ENCODE assay signal across 11 cellular contexts in genomic region chr2:16774980-16775963, GRCh38.
A peak's percentile ranks its signal among the peaks of the same experiment; 100 is the strongest.
DNase-seq lines count a peak whose midpoint lies in the region; ATAC-seq, FAIRE-seq and TF ChIP-seq lines count a peak whose summit lies in the region.
"Had no signal": no experiment of that assay in that cellular context is flagged by ENCODE, and none has a peak within 500 bp of the region (broad histone marks: within the 10 kb centered on the region; RNA-seq: fewer than 3 reads in every experiment).

No MANE protein-coding gene starts in this region.

- no peaks in the 10 kb centered on the region for H3K79me2 ChIP-seq in DOHH2 (ENCODE audit: control insufficient read depth, low read length)
- H3K79me2 ChIP-seq in astrocyte (ENCODE audit: insufficient read depth, low read length) = no peaks in the 10 kb centered on the region

- no peak overlapping the region for H3K27ac Mint-ChIP-seq in astrocyte (ENCODE audit: unreplicated experiment)
- H3K27ac Mint-ChIP-seq: dendritic cell treated with granulocyte-macrophage colony-stimulating factor and Interleukin-4, amounts not matched to agents 40 ng/mL and 50 ng/mL, for 4 days had no signal

- 58 to 68% (median 65%) methylated on average over 17 of the region's 17 CpGs for WGBS in stomach, 5 donors

- H3K9me3 ChIP-seq in DOHH2 (ENCODE audit: control insufficient read depth, insufficient read depth, low read length) = no peaks in the 10 kb centered on the region
- no peaks in the 10 kb centered on the region for H3K9me3 ChIP-seq in astrocyte (ENCODE audit: insufficient read depth, low read depth, low read length)
- H3K9me3 ChIP-seq in lower lobe of right lung = no peaks in the 10 kb centered on the region
- no peaks in the 10 kb centered on the region for H3K9me3 ChIP-seq in stomach

- TF ChIP-seq CTCF in DOHH2 (IDR thresholded peaks at IDR 0.05; ENCODE audit: low read depth, low read length, poor library complexity, severe bottlenecking) (peak; percentile 67), astrocyte (IDR thresholded peaks at IDR 0.05; ENCODE audit: insufficient read depth, low read depth, low read length) (peak; percentile 19), lower lobe of right lung (IDR thresholded peaks at IDR 0.05) (no peak), stomach (IDR thresholded peaks at IDR 0.05) (no peak)

- no peaks in the 10 kb centered on the region for H3F3A ChIP-seq in DOHH2 (ENCODE audit: control insufficient read depth, insufficient read depth)

- no peaks in the 10 kb centered on the region for H4K20me1 ChIP-seq in DOHH2 (ENCODE audit: control insufficient read depth, insufficient read depth, low read depth, low read length)
- no peaks in the 10 kb centered on the region for H4K20me1 ChIP-seq in astrocyte (ENCODE audit: insufficient read depth, low read length)

- no peak overlapping the region for H3K4me3 Mint-ChIP-seq in astrocyte (ENCODE audit: unreplicated experiment)
- H3K4me3 Mint-ChIP-seq: dendritic cell treated with granulocyte-macrophage colony-stimulating factor and Interleukin-4, amounts not matched to agents 40 ng/mL and 50 ng/mL, for 4 days had no signal

- intact Hi-C loops in lower lobe of right lung (cut with DNase I) (no loop called here), stomach (cut with DNase I; ENCODE audit: low total_unique reads) (loop anchor here (10.0 kb wide), 1 partner anchor 530 kb away; no protein-coding TSS in a partner anchor)

- TF ChIP-seq POLR2A in stomach (IDR thresholded peaks at IDR 0.05) = no peak

- no peaks in the 10 kb centered on the region for H3K9me2 ChIP-seq in DOHH2 (replicated peaks; ENCODE audit: control insufficient read depth, low read length)

- no peak overlapping the region for H2AFZ ChIP-seq in astrocyte (ENCODE audit: low read depth, low read length)

- ATAC-seq in lower lobe of right lung (peak; percentile 25 to 31), GM21576 (IDR thresholded peaks at IDR 0.05; ENCODE audit: unreplicated experiment) (no peak)

- H3K4me1 Mint-ChIP-seq in astrocyte (ENCODE audit: low read depth, unreplicated experiment) = peaks cover 7% of the 10 kb centered on the region

- no peak for TF ChIP-seq EP300 in stomach (IDR thresholded peaks at IDR 0.05)

- FAIRE-seq in astrocyte (lab: Jason Lieb, UNC) = no peak
- FAIRE-seq: islet of Langerhans had no signal

- DNase-seq in NCI-H526 (lab: John Stamatoyannopoulos, UW) (peak; percentile 100), astrocyte (ENCODE audit: low read depth) (no peak), lower lobe of right lung (no peak), GDM1 (lab: John Stamatoyannopoulos, UW) (no peak), globus pallidus (ENCODE audit: low spot score) (no peak), stomach (no peak)
- DNase-seq: EL had no signal

- peaks cover 4% of the 10 kb centered on the region for H3K27me3 Mint-ChIP-seq in astrocyte (ENCODE audit: low read depth, unreplicated experiment)

- H3K9me3 Mint-ChIP-seq in astrocyte (ENCODE audit: unreplicated experiment) = no peaks in the 10 kb centered on the region

- H3K4me1 ChIP-seq in DOHH2 (ENCODE audit: control insufficient read depth, low read length) = peaks cover 4% of the 10 kb centered on the region; the same call in 1 of the 2 replicates
- peaks cover 3% of the 10 kb centered on the region for H3K4me1 ChIP-seq in astrocyte (ENCODE audit: insufficient read depth, low read length)
- H3K4me1 ChIP-seq in lower lobe of right lung = no peaks in the 10 kb centered on the region
- H3K4me1 ChIP-seq in stomach = no peaks in the 10 kb centered on the region

- H3K4me3 ChIP-seq in DOHH2 (ENCODE audit: low read length) (no peak overlapping the region), astrocyte (ENCODE audit: insufficient read depth, low read depth, low read length) (no peak overlapping the region), lower lobe of right lung (no peak overlapping the region), stomach (no peak overlapping the region)

- H3K9ac ChIP-seq in astrocyte (ENCODE audit: low read length) = no peak overlapping the region

- H3K27ac ChIP-seq in DOHH2 (ENCODE audit: low read depth, low read length) (no peak overlapping the region), astrocyte (ENCODE audit: low read depth, low read length) (no peak overlapping the region), lower lobe of right lung (no peak overlapping the region), stomach (no peak overlapping the region)

- no peaks in the 10 kb centered on the region for H3K36me3 Mint-ChIP-seq in astrocyte (ENCODE audit: low read depth, unreplicated experiment)

- H3K36me3 ChIP-seq in DOHH2 (ENCODE audit: control insufficient read depth, low read length) (no peaks in the 10 kb centered on the region), astrocyte (ENCODE audit: insufficient read depth, low read length) (no peaks in the 10 kb centered on the region), lower lobe of right lung (no peaks in the 10 kb centered on the region), stomach (no peaks in the 10 kb centered on the region)

- H3K27me3 ChIP-seq in DOHH2 (ENCODE audit: control insufficient read depth, low read length) (no peaks in the 10 kb centered on the region), astrocyte (ENCODE audit: insufficient read depth, low read length) (no peaks in the 10 kb centered on the region), lower lobe of right lung (ENCODE audit: low read depth) (peaks cover 3% of the 10 kb centered on the region), stomach (no peaks in the 10 kb centered on the region)

- no peak overlapping the region for H3K4me2 ChIP-seq in DOHH2 (ENCODE audit: low read length)
- no peak overlapping the region for H3K4me2 ChIP-seq in astrocyte (ENCODE audit: low read length)

Comparison
In these comparisons a context has a peak if more than half of its experiments do, and no peak if none do; other contexts are left out.
1. CTCF ChIP-seq: peak in DOHH2 (single experiment) and astrocyte (single experiment); none in lower lobe of right lung (single experiment) and stomach (0 of 7).
2. DNase-seq: peak in NCI-H526 (2 of 2); none in astrocyte (single experiment), lower lobe of right lung (single experiment), GDM1 (single experiment), globus pallidus (single experiment) and stomach (single experiment).